In the genomic region with DNA sequence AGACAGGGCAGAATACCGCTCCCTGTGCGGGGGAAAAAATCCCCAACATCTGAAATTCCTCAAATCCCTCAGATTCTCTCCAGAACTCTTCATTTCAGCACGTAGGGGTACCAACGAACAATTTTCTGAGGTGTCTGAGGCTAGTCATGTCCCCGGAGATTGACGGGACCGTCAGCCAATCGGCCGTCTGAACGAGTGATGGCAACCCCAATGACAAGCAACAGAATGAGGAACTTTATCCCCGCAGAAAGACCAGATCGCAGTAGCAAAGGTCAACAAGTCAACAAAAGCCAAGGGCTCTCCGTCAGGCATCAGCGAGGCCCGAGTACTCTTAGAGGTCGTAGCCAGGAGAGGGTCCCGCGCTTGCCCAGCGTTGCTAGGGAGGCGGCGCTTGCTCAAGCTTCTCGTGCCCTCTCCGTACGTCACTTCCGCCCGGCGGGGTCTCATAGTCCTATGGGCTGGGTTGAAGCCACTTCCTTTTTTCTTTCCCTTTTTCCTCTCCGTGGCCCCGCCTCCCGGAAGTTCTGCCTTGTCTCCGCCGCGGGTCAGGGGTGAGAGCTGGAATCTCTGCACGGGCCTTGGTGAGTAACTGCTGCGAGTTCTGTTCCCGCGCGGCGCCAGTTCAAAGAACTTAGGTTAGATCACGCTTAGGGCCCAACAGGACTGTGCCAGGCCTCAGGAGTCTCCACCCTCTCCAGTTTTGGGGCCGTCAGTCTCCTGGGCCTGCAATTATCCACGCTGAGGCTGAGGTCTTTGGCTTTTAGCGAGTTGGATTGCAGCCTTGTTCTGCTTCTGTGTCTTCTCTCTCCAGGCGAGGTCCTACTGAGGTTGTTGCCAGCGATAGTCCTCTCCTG, we compare ENCODE assay signal across 8 cellular contexts.
DNase-seq lines count a peak whose midpoint lies in the region; ATAC-seq and TF ChIP-seq lines count a peak whose summit lies in the region.

A gene with protein sequence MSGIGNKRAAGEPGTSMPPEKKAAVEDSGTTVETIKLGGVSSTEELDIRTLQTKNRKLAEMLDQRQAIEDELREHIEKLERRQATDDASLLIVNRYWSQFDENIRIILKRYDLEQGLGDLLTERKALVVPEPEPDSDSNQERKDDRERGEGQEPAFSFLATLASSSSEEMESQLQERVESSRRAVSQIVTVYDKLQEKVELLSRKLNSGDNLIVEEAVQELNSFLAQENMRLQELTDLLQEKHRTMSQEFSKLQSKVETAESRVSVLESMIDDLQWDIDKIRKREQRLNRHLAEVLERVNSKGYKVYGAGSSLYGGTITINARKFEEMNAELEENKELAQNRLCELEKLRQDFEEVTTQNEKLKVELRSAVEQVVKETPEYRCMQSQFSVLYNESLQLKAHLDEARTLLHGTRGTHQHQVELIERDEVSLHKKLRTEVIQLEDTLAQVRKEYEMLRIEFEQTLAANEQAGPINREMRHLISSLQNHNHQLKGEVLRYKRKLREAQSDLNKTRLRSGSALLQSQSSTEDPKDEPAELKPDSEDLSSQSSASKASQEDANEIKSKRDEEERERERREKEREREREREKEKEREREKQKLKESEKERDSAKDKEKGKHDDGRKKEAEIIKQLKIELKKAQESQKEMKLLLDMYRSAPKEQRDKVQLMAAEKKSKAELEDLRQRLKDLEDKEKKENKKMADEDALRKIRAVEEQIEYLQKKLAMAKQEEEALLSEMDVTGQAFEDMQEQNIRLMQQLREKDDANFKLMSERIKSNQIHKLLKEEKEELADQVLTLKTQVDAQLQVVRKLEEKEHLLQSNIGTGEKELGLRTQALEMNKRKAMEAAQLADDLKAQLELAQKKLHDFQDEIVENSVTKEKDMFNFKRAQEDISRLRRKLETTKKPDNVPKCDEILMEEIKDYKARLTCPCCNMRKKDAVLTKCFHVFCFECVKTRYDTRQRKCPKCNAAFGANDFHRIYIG (plus strand): TSS at position 520 of the 854 bp plus-strand sequence. CDS start 1,571 bp downstream, outside the sequence.

- H3K4me1 Mint-ChIP-seq in nephron progenitor cell, result peaks cover 24% of the 10 kb centered on the region
- H3K4me1 Mint-ChIP-seq in stimulated activated naive CD8-positive, alpha-beta T cell treated with anti-CD3 and anti-CD28 coated beads, Interleukin-15, amount 100 ng/mL, for 72 hours, result peaks cover 14% of the 10 kb centered on the region

- H3K4me2 ChIP-seq in MM.1S (ENCODE audit: low read depth, low read length), result peak within 1 kb of the TSS; percentile 94

- no peaks in the 10 kb centered on the region for H3K9me3 Mint-ChIP-seq in nephron progenitor cell
- no peaks in the 10 kb centered on the region for H3K9me3 Mint-ChIP-seq in stimulated activated naive CD8-positive, alpha-beta T cell treated with anti-CD3 and anti-CD28 coated beads, Interleukin-15, amount 100 ng/mL, for 72 hours

- H3K9me3 ChIP-seq in ES-I3 (ENCODE audit: control insufficient read depth, insufficient read depth, low read length) (no peaks in the 10 kb centered on the region), HAP-1 (no peaks in the 10 kb centered on the region), MM.1S (replicated peaks; ENCODE audit: insufficient read depth, low read length) (no peaks in the 10 kb centered on the region)

- H3K27ac Mint-ChIP-seq in nephron progenitor cell, result peak within 1 kb of the TSS; percentile 100
- H3K27ac Mint-ChIP-seq in stimulated activated naive CD8-positive, alpha-beta T cell treated with anti-CD3 and anti-CD28 coated beads, Interleukin-15, amount 100 ng/mL, for 72 hours, result peak within 1 kb of the TSS; percentile 98 to 100

- H4K20me1 ChIP-seq in MM.1S (ENCODE audit: insufficient read depth, low read length), result no peaks in the 10 kb centered on the region

- H3K9ac ChIP-seq in ES-I3 (ENCODE audit: low read depth, low read length), result peak within 1 kb of the TSS; percentile 91
- H3K9ac ChIP-seq in MM.1S (ENCODE audit: low read length), result peak within 1 kb of the TSS; percentile 83

- H3F3A ChIP-seq in MM.1S (ENCODE audit: insufficient read depth, low read length), result peaks cover 9% of the 10 kb centered on the region

- peak within 1 kb of the TSS; percentile 90 for H3K4me3 Mint-ChIP-seq in nephron progenitor cell
- peak within 1 kb of the TSS; percentile 89 to 99 for H3K4me3 Mint-ChIP-seq in stimulated activated naive CD8-positive, alpha-beta T cell treated with anti-CD3 and anti-CD28 coated beads, Interleukin-15, amount 100 ng/mL, for 72 hours

- no peaks in the 10 kb centered on the region for H3K9me2 ChIP-seq in MM.1S (replicated peaks; ENCODE audit: insufficient read depth, low read length)

- H2AFZ ChIP-seq in MM.1S (ENCODE audit: low read length), result peak within 1 kb of the TSS; percentile 99

- H3K27me3 ChIP-seq in HAP-1 (ENCODE audit: low read depth) (no peaks in the 10 kb centered on the region), MM.1S (replicated peaks; ENCODE audit: insufficient read depth, low read length) (no peaks in the 10 kb centered on the region)

- DNase-seq in HAP-1 (ENCODE audit: low spot score in 2 of 2) (peak; percentile 96 to 100), MM.1S (peak; percentile 99), SIG-M5 (lab: John Stamatoyannopoulos, UW) (peak; percentile 71), activated gamma-delta T cell (lab: John Stamatoyannopoulos, UW) (peak; percentile 80), fibroblast of the conjunctiva (ENCODE audit: low read depth) (peak; percentile 96), nephron progenitor cell (peak; percentile 100)
- DNase-seq in stimulated activated naive CD8-positive, alpha-beta T cell treated with anti-CD3 and anti-CD28 coated beads, Interleukin-15, amount 100 ng/mL, for 72 hours, result peak; percentile 96 to 98

- peak; percentile 96 for ATAC-seq in stimulated activated naive CD8-positive, alpha-beta T cell treated with anti-CD3 and anti-CD28 coated beads, Interleukin-15, amount 100 ng/mL, for 72 hours

- H3K36me3 ChIP-seq in ES-I3 (ENCODE audit: insufficient read depth, low read length) (no peaks in the 10 kb centered on the region; the same call in 1 of the 2 replicates), HAP-1 (replicated peaks) (peaks cover 14% of the 10 kb centered on the region), MM.1S (replicated peaks; ENCODE audit: insufficient read depth, low read length) (peaks cover 7% of the 10 kb centered on the region; the same call in 1 of the 2 replicates)

- H3K79me2 ChIP-seq in MM.1S (ENCODE audit: low read length), result peaks cover 45% of the 10 kb centered on the region

- TF ChIP-seq CTCF in MM.1S (IDR thresholded peaks at IDR 0.05; ENCODE audit: low read length) (no peak), nephron progenitor cell (IDR thresholded peaks at IDR 0.05) (no peak)

- H3K27ac ChIP-seq in MM.1S (ENCODE audit: low read length), result peak within 1 kb of the TSS; percentile 80

- H3K27me3 Mint-ChIP-seq in nephron progenitor cell (ENCODE audit: low read depth, poor library complexity), result peaks cover 4% of the 10 kb centered on the region
- H3K27me3 Mint-ChIP-seq in stimulated activated naive CD8-positive, alpha-beta T cell treated with anti-CD3 and anti-CD28 coated beads, Interleukin-15, amount 100 ng/mL, for 72 hours, result peaks cover 8% of the 10 kb centered on the region

- peaks cover 9% of the 10 kb centered on the region for H3K36me3 Mint-ChIP-seq in nephron progenitor cell (ENCODE audit: low read depth)

- H3K4me3 ChIP-seq in HAP-1 (peak within 1 kb of the TSS; percentile 63), MM.1S (ENCODE audit: low read length) (peak within 1 kb of the TSS; percentile 95)

- H3K4me1 ChIP-seq in ES-I3 (ENCODE audit: insufficient read depth, low read length) (no peaks in the 10 kb centered on the region; the same call in 1 of the 2 replicates), HAP-1 (no peaks in the 10 kb centered on the region), MM.1S (ENCODE audit: low read length) (peaks cover 10% of the 10 kb centered on the region; the same call in 1 of the 2 replicates)

- in situ Hi-C loops in HAP-1 (cut with MboI; ENCODE audit: low sequenced_read_pairs), result loop anchor here (5.0 kb wide), 1 partner anchor 76 kb away; no protein-coding TSS in a partner anchor

Comparison
In these comparisons a context has a peak if more than half of its experiments do, and no peak if none do; other contexts are left out.
1. Peak in every context shown above with its lines: DNase-seq, ATAC-seq, H3K4me3 ChIP-seq and H3K27ac ChIP-seq.